Comparison of ENCODE assay signal across 17 cellular contexts in the genomic region with DNA sequence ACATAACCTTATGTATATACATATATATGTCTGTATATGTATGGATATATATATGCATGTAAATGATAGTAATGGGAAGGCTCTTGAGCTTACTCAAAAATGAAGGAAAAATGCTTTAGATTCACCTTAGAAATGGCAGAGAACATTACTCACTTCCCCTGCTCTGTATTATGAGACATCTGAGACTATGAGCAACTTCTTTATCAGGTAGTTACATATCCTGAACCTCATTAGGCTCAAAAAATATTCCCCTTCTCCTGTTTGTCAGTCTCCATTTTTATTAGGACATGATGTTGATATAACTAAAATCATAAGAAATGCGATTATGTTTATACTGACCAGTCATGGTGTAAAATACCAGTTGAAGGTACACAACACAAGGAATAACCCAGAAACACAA.
A peak's percentile ranks its signal among the peaks of the same experiment; 100 is the strongest.
DNase-seq lines count a peak whose midpoint lies in the region; ATAC-seq and TF ChIP-seq lines count a peak whose summit lies in the region.
"Had no signal": no experiment of that assay in that cellular context is flagged by ENCODE, and none has a peak within 500 bp of the region (broad histone marks: within the 10 kb centered on the region; RNA-seq: fewer than 3 reads in every experiment).

No MANE protein-coding gene starts in this region.

- H3K27me3 ChIP-seq in PC-3 (ENCODE audit: low read length): no peaks in the 10 kb centered on the region
- H3K27me3 ChIP-seq: BLaER1 treated with 17β-estradiol and CSF1 and Interleukin-3, amounts not matched to agents 10 nM and 100 nM had no signal

- H3K4me1 ChIP-seq in PC-3 (ENCODE audit: insufficient read depth, low read length): peaks cover 24% of the 10 kb centered on the region
- H3K4me1 ChIP-seq: A549; BLaER1 treated with 17β-estradiol and CSF1 and Interleukin-3, amounts not matched to agents 10 nM and 100 nM; Caco-2 had no signal

- H3K36me3 ChIP-seq in PC-3 (ENCODE audit: low read depth, low read length): no peaks in the 10 kb centered on the region
- H3K36me3 ChIP-seq: BLaER1 treated with 17β-estradiol and CSF1 and Interleukin-3, amounts not matched to agents 10 nM and 100 nM had no signal

- no peaks in the 10 kb centered on the region for H3K9me2 ChIP-seq in PC-3 (replicated peaks; ENCODE audit: low read length)

- BruUV-seq in PC-3 (replicated peaks; lab: Mats Ljungman, UMichigan): no TSS peak

- H3K27ac ChIP-seq in PC-3 (ENCODE audit: low read length) (peak overlapping the region; percentile 80), VCaP (peak overlapping the region; percentile 57; the same call in 1 of the 2 replicates), caudate nucleus (ENCODE audit: low read depth, low read length) (no peak overlapping the region)
- H3K27ac ChIP-seq: 22Rv1; A549; BLaER1 treated with 17β-estradiol and CSF1 and Interleukin-3, amounts not matched to agents 10 nM and 100 nM; C4-2B had no signal

- peak; percentile 3 for DNase-seq in HPDE6-E6E7 (ENCODE audit: extremely low spot score)
- DNase-seq in PC-3: peak; percentile 65
- no peak for DNase-seq in stimulated activated naive CD4-positive, alpha-beta T cell (lab: John Stamatoyannopoulos, UW)
- no peak for DNase-seq in caudate nucleus (lab: John Stamatoyannopoulos, UW)
- DNase-seq: AML-193; Caco-2; Calu3; CD4-positive, alpha-beta T cell; CD8-positive, alpha-beta T cell; DMS79 treated with DMSO at 0.1 percent for 48 hours; GDM1 had no signal

- no peaks in the 10 kb centered on the region for H4K20me1 ChIP-seq in PC-3 (ENCODE audit: low read length)
- H4K20me1 ChIP-seq: BLaER1 treated with 17β-estradiol and CSF1 and Interleukin-3, amounts not matched to agents 10 nM and 100 nM had no signal

- no peaks in the 10 kb centered on the region for H3K79me2 ChIP-seq in PC-3 (ENCODE audit: low read length)

- H3K9me3 ChIP-seq in PC-3 (ENCODE audit: low read length): peaks cover 5% of the 10 kb centered on the region; the same call in 1 of the 2 replicates
- H3K9me3 ChIP-seq: A549; BLaER1 treated with 17β-estradiol and CSF1 and Interleukin-3, amounts not matched to agents 10 nM and 100 nM had no signal

- no peaks in the 10 kb centered on the region for H3F3A ChIP-seq in PC-3 (ENCODE audit: low read length, unreplicated experiment)

- TF ChIP-seq CTCF in PC-3 (conservative IDR thresholded peaks at IDR 0.05; ENCODE audit: low read depth, low read length) (no peak), VCaP (conservative IDR thresholded peaks at IDR 0.05) (no peak)

- CTCF ChIA-PET in PC-3 (lab: Charles Lee): no interaction called here

- H2AFZ ChIP-seq in PC-3 (ENCODE audit: low read length): no peak overlapping the region

- peak overlapping the region; percentile 33; the same call in 1 of the 2 replicates for H3K9ac ChIP-seq in PC-3 (ENCODE audit: low read length)
- H3K9ac ChIP-seq: BLaER1 treated with 17β-estradiol and CSF1 and Interleukin-3, amounts not matched to agents 10 nM and 100 nM had no signal

- ATAC-seq in PC-3: peak; percentile 83
- ATAC-seq: A549; CD8-positive, alpha-beta T cell; GM12878 had no signal

- H3K4me2 ChIP-seq in PC-3 (ENCODE audit: low read length): peak overlapping the region; percentile 15
- H3K4me2 ChIP-seq: A549; BLaER1 treated with 17β-estradiol and CSF1 and Interleukin-3, amounts not matched to agents 10 nM and 100 nM had no signal

- H3K4me3 ChIP-seq in PC-3 (ENCODE audit: low read length): no peak overlapping the region
- H3K4me3 ChIP-seq: A549; BLaER1 treated with 17β-estradiol and CSF1 and Interleukin-3, amounts not matched to agents 10 nM and 100 nM; GM12878 had no signal

- intact Hi-C loops in PC-3 (cut with micrococcal nuclease): loop anchor here (2.0 to 5.0 kb wide), 3 partner anchors 62 to 536 kb away; no protein-coding TSS in a partner anchor

- POLR2A ChIA-PET in PC-3 (lab: Charles Lee; ENCODE audit: unreplicated experiment): no interaction called here

Comparison
In these comparisons a context has a peak if more than half of its experiments do, and no peak if none do; other contexts are left out.
1. DNase-seq: peak in HPDE6-E6E7 (single experiment) and PC-3 (single experiment); none in stimulated activated naive CD4-positive, alpha-beta T cell (0 of 6) and caudate nucleus (0 of 61).